Comparison of ENCODE assay signal across 8 cellular contexts in the genomic region with DNA sequence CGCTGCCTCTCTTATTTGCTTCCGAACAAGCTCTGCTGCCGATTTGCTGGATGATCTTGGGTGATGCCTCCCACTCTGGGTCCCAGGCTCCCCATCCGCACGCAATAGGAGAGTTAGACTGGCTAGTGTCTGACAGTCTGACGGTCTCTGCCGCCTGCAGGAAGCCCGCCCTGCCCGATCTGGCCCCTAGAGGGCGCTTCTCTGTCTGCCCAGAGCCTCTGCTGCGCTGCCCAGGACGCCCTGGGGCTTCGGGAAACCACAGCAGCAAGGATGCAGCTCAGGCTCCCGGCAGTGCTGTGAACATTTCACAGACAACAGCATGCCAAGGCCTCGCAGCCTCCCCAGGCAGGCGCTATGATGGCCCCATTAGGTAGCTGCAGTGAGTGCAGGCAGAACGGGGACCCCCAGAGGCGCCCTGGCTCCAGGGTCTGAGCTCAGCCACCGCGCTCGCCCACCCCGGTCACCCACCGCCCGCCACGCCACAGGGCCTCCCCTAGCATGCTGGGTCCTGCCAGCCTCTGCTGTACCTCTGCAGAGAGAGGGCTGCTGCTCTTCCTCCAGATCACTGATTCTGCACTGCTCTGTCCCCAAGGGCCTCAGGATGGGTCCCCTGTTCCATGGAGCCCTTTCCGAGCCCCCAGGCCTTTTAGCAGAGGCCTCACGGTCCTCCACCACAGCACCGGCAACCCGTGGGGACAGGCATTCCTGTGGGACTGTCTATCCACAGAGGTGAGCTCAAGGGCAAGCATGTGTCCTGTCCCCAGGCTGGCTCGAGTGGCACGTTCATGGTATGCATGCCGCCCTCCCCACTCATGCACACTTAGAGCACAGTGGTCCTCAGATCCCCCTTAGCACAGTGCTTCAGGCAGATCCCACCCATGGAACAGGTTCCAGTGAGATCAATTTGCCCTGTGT. TPM values are rescaled to one million over a fixed set of nuclear protein-coding genes. Genes with fewer than 3 reads are reported as not detected.
DNase-seq lines count a peak whose midpoint lies in the region; ATAC-seq and TF ChIP-seq lines count a peak whose summit lies in the region.

No MANE protein-coding gene starts in this region.

- no peak overlapping the region for H3K4me3 ChIP-seq in GM06990 (replicated peaks; ENCODE audit: low read depth, low read length)

- peaks cover 1% of the 10 kb centered on the region for H3K36me3 ChIP-seq in GM06990 (ENCODE audit: control insufficient read depth, insufficient read depth, low read length)

- H3K27me3 ChIP-seq in GM06990 (replicated peaks; ENCODE audit: control insufficient read depth, insufficient read depth, low read length): no peaks in the 10 kb centered on the region

- intact Hi-C loops in left cardiac atrium (cut with DNase I): loop anchor here (10.0 kb wide), 4 partner anchors 50 to 190 kb away; partner anchors contain the start of gene MAFF (in 1 of the 2)

- peak; percentile 94 for TF ChIP-seq CTCF in GM06990 (IDR thresholded peaks at IDR 0.05; ENCODE audit: insufficient read depth, low read length, poor library complexity, severe bottlenecking)

- DNase-seq in GM06990 (ENCODE audit: extremely low read depth, insufficient read length) (peak; percentile 61), NCI-H1092 (lab: John Stamatoyannopoulos, UW) (peak; percentile 20), T-helper 22 cell (ENCODE audit: low read depth) (peak; percentile 25), amniotic stem cell (lab: John Stamatoyannopoulos, UW) (peak; percentile 67), left cardiac atrium (peak; percentile 88), renal cortical epithelial cell (ENCODE audit: low read depth) (peak; percentile 48), NCI-H446 treated with DMSO at 0.1 percent for 48 hours (lab: John Stamatoyannopoulos, UW) (no peak)

- peak; percentile 93 to 95 for ATAC-seq in left cardiac atrium
- no peak for ATAC-seq in HG03196 (IDR thresholded peaks at IDR 0.05; ENCODE audit: unreplicated experiment)

RNA-seq across cellular contexts. Expression of gene BAIAP2L2, which starts 4.3 kb away (rescaled TPM):
- total RNA-seq in left cardiac atrium (under 1 TPM; 0.63 to 0.65 TPM), renal cortical epithelial cell (0.85 and 1.9 TPM in 2 replicates)

RNA-seq across cellular contexts. Expression of gene SLC16A8, which starts 30.8 kb away (rescaled TPM):
- total RNA-seq in left cardiac atrium (under 1 TPM in 1 of 2 donors, not detected in 1; 0.27 TPM), renal cortical epithelial cell (not detected in 2 replicates)

RNA-seq across cellular contexts. Expression of gene PICK1, which starts 57.5 kb away (rescaled TPM):
- total RNA-seq in left cardiac atrium: 10 to 100 TPM; 19.4 to 21.0 TPM
- total RNA-seq in renal cortical epithelial cell: 46.9 and 52.0 TPM in 2 replicates
